1 cellular context compared by ENCODE assay signal in the genomic region with DNA sequence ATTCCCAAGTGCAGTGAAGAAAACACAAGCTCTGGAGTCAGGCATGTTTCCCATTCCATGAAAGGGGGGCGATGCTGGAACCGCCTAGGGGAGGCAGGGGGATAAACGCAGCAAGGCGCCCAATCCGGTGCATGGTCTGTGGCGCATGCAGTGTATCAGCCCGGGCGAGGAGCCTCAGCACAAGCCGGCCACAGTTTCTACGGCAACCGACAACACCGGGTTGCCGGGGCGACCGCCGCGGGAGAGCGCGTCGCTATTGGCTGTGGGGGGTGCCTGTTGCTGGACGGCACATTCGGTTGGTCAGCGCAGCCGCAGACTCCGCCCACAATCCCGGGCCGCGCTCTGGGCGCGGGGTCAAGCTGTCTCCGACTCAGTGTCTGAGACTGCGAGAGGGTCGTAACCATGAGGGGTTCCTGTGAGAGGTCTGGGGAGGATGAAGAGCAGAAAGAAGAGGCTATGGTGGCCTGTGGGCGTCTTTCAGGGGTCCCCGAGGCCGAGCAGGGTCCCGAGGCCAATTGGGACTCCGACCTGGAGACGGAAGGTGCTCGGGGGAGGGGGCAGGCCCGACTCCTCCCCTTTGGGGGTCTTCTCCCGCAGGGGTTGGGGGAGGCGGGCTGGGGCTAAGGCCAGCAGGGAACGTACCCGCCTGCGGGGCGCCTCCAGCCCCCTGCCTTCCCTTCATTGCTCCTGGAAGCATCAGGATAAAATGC.
TF ChIP-seq lines count a peak whose summit lies in the region.

A gene with protein sequence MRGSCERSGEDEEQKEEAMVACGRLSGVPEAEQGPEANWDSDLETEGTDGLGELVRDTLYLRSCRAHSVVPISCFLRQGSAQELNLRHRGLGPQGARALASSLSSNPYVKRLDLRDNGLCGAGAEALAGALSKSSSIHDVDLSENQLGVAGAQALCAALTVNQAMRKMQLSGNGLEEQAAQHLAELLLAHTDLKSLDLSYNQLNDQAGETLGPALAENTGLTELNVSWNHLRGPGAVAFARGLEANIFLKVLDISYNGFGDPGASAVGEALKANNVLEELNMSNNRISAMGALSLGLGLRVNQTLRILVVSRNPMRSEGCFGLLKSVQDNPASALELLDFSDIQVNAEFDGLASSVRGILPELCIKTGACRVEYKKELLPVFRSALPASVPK (plus strand): TSS at position 362 of the 710 bp plus-strand sequence. CDS start 41 bp downstream, at position 403.

TF ChIP-seq in IMR-90, 13 proteins besides CTCF, POLR2A, EP300 and RAD21:
- TF ChIP-seq NFE2L2 (IDR thresholded peaks at IDR 0.05; ENCODE audit: low read depth, low read length) (no peak), CHD1 (IDR thresholded peaks at IDR 0.05; ENCODE audit: low read depth, low read length) (no peak), BHLHE40 (IDR thresholded peaks at IDR 0.05; ENCODE audit: low read depth, low read length) (peak; percentile 28; the same call in 1 of the 2 replicates), MAFK (IDR thresholded peaks at IDR 0.05; ENCODE audit: low read depth, low read length) (no peak), MAZ (IDR thresholded peaks at IDR 0.05; ENCODE audit: borderline replicate concordance, low read depth, low read length) (no peak), RCOR1 (IDR thresholded peaks at IDR 0.05; ENCODE audit: insufficient replicate concordance, low read length) (no peak), MXI1 (IDR thresholded peaks at IDR 0.05; ENCODE audit: borderline replicate concordance, low read depth, low read length) (peak; percentile 99), RFX5 (IDR thresholded peaks at IDR 0.05; ENCODE audit: low read depth, low read length) (no peak), FOS (IDR thresholded peaks at IDR 0.05; ENCODE audit: low read depth, low read length) (no peak), SMC3 (IDR thresholded peaks at IDR 0.05; ENCODE audit: low read depth, low read length) (no peak), CEBPB (IDR thresholded peaks at IDR 0.05; ENCODE audit: low read depth, low read length) (no peak)
- TF ChIP-seq, protein P1, sequence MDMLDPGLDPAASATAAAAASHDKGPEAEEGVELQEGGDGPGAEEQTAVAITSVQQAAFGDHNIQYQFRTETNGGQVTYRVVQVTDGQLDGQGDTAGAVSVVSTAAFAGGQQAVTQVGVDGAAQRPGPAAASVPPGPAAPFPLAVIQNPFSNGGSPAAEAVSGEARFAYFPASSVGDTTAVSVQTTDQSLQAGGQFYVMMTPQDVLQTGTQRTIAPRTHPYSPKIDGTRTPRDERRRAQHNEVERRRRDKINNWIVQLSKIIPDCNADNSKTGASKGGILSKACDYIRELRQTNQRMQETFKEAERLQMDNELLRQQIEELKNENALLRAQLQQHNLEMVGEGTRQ (IDR thresholded peaks at IDR 0.05; ENCODE audit: low read depth, low read length): peak; percentile 59; the same call in 1 of the 2 replicates
- TF ChIP-seq, protein P2, sequence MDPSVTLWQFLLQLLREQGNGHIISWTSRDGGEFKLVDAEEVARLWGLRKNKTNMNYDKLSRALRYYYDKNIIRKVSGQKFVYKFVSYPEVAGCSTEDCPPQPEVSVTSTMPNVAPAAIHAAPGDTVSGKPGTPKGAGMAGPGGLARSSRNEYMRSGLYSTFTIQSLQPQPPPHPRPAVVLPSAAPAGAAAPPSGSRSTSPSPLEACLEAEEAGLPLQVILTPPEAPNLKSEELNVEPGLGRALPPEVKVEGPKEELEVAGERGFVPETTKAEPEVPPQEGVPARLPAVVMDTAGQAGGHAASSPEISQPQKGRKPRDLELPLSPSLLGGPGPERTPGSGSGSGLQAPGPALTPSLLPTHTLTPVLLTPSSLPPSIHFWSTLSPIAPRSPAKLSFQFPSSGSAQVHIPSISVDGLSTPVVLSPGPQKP (IDR thresholded peaks at IDR 0.05; ENCODE audit: borderline replicate concordance, low read depth, low read length): no peak
